In the genomic region with DNA sequence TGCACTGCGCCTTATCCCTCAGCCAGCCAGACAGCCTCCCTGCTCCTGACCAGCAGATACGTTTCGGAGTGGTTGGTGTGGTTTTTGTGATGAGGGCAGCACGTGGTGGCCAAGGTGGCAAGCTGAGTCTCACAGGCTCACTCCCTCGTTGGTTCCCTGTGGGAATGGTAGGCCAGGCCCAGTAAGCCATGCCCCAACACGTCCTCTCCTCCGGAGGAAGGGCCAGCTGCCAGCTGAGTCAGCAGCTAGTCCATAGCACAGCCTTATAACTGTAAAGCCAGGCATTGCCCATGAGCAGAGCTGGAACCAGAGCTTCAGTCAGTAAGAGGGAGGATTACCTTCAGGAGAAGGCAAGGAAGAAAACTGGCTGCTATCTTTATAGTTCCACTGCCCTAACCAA, we compare ENCODE assay signal across 8 cellular contexts. TPM values are rescaled to one million over a fixed set of nuclear protein-coding genes. Genes with fewer than 3 reads are reported as not detected.
A peak's percentile ranks its signal among the peaks of the same experiment; 100 is the strongest.
DNase-seq lines count a peak whose midpoint lies in the region; ATAC-seq, FAIRE-seq and TF ChIP-seq lines count a peak whose summit lies in the region.

No MANE protein-coding gene starts in this region.

- DNase-seq in AG10803 (ENCODE audit: low read depth) (peak; percentile 84), HTR-8/SVneo (ENCODE audit: insufficient read length, low spot score) (peak; percentile 76), astrocyte of the spinal cord (ENCODE audit: low read depth, low spot score) (peak; percentile 81), lower lobe of right lung (no peak), NCI-H1930 (lab: John Stamatoyannopoulos, UW) (no peak), stomach (no peak), T-cell (no peak)

- H3K27ac Mint-ChIP-seq in T-cell = no peak overlapping the region

- H3K36me3 Mint-ChIP-seq in T-cell = peaks cover 29% of the 10 kb centered on the region

- no peaks in the 10 kb centered on the region for H3K9me3 Mint-ChIP-seq in T-cell

- no peaks in the 10 kb centered on the region for H3K27me3 Mint-ChIP-seq in T-cell

- ATAC-seq in lower lobe of right lung (no peak), HG03045 (IDR thresholded peaks at IDR 0.05; ENCODE audit: unreplicated experiment) (no peak), T-cell (replicated peaks in 1 of 4) (no peak)

- CTCF ChIA-PET in T-cell (lab: Charles Lee) = no interaction called here

- in situ Hi-C loops in astrocyte of the spinal cord (cut with HindIII; ENCODE audit: low sequenced_read_pairs) = no loop called here

- intact Hi-C loops in lower lobe of right lung (cut with DNase I) = no loop called here
- intact Hi-C loops in stomach (cut with DNase I; ENCODE audit: low total_unique reads) = no loop called here

- TF ChIP-seq CTCF in AG10803 (conservative IDR thresholded peaks at IDR 0.05; ENCODE audit: low read length) (no peak), astrocyte of the spinal cord (IDR thresholded peaks at IDR 0.05; ENCODE audit: low read depth, low read length) (no peak), lower lobe of right lung (IDR thresholded peaks at IDR 0.05) (no peak), stomach (IDR thresholded peaks at IDR 0.05) (no peak)

- no peak for TF ChIP-seq EP300 in stomach (IDR thresholded peaks at IDR 0.05)

- H3K27ac ChIP-seq in lower lobe of right lung (peak overlapping the region; percentile 11), stomach (no peak overlapping the region)

- H3K36me3 ChIP-seq in lower lobe of right lung = peaks cover 69% of the 10 kb centered on the region
- peaks cover 46 to 83% (median 76%) of the 10 kb centered on the region in 4 donors for H3K36me3 ChIP-seq in stomach

- H3K4me3 ChIP-seq in AG10803 (ENCODE audit: low read length) = no peak overlapping the region
- H3K4me3 ChIP-seq in astrocyte of the spinal cord (ENCODE audit: low read depth, low read length) = no peak overlapping the region
- H3K4me3 ChIP-seq in lower lobe of right lung = no peak overlapping the region
- H3K4me3 ChIP-seq in stomach = no peak overlapping the region

- 59 to 75% (median 66%) methylated on average over 4 to 7 of the region's 7 CpGs for WGBS in stomach, 5 donors

- TF ChIP-seq POLR2A in stomach (IDR thresholded peaks at IDR 0.05) = no peak

- peak; percentile 26 for FAIRE-seq in HTR-8/SVneo (lab: Jason Lieb, UNC)

- H3K27me3 ChIP-seq in lower lobe of right lung (ENCODE audit: low read depth) (no peaks in the 10 kb centered on the region), stomach (no peaks in the 10 kb centered on the region)

- peaks cover 16 to 22% (median 21%) of the 10 kb centered on the region in 3 donors for H3K4me1 Mint-ChIP-seq in T-cell

- no peak overlapping the region for H3K4me3 Mint-ChIP-seq in T-cell

- peaks cover 28% of the 10 kb centered on the region for H3K4me1 ChIP-seq in lower lobe of right lung
- H3K4me1 ChIP-seq in stomach = peaks cover 19 to 39% (median 28%) of the 10 kb centered on the region in 4 donors

- POLR2A ChIA-PET in T-cell (lab: Charles Lee) = no interaction called here

- H3K9me3 ChIP-seq in lower lobe of right lung (no peaks in the 10 kb centered on the region), stomach (no peaks in the 10 kb centered on the region)

RNA-seq across cellular contexts. Expression of a gene that starts 29.5 kb away (rescaled TPM):
- 111 TPM for total RNA-seq in lower lobe of right lung
- total RNA-seq in stomach = 10 to 100 TPM; 15.8 to 86.6 (median 44.3) TPM
- polyA plus RNA-seq in stomach = 10 to 100 TPM; 41.9 to 66.9 (median 57.1) TPM
- total RNA-seq in T-cell = 100 to 1,000 TPM in 3 of 5 donors, 10 to 100 TPM in 2; 87.2 to 122 (median 106) TPM

RNA-seq across cellular contexts. Expression of a gene that starts 40.6 kb away (rescaled TPM):
- total RNA-seq in lower lobe of right lung = not detected
- not detected for total RNA-seq in stomach
- under 1 TPM; 0.25 to 0.31 (median 0.30) TPM for polyA plus RNA-seq in stomach
- total RNA-seq in T-cell = not detected

RNA-seq across cellular contexts. Expression of a gene that starts 43.9 kb away (rescaled TPM):
- total RNA-seq in lower lobe of right lung (97.7 TPM), stomach (10 to 100 TPM; 25.5 to 78.1 (median 43.1) TPM), T-cell (100 to 1,000 TPM in 4 of 5 donors, 10 to 100 TPM in 1; 98.4 to 149 (median 138) TPM)
- polyA plus RNA-seq in stomach = 10 to 100 TPM; 26.0 to 45.1 (median 36.6) TPM

RNA-seq across cellular contexts. Expression of a gene that starts 44.3 kb away (rescaled TPM):
- total RNA-seq in lower lobe of right lung (21.5 TPM), stomach (10 to 100 TPM; 11.1 to 35.4 (median 18.7) TPM), T-cell (10 to 100 TPM; 20.6 to 23.4 (median 22.5) TPM)
- 1 to 10 TPM; 4.3 to 9.7 (median 6.9) TPM for polyA plus RNA-seq in stomach

Comparison
In these comparisons a context has a peak if more than half of its experiments do, and no peak if none do; other contexts are left out.
1. DNase-seq: peak in AG10803 (single experiment), HTR-8/SVneo (single experiment) and astrocyte of the spinal cord (single experiment); none in lower lobe of right lung (single experiment), NCI-H1930 (0 of 2), stomach (single experiment) and T-cell (0 of 34).